In the genomic region with DNA sequence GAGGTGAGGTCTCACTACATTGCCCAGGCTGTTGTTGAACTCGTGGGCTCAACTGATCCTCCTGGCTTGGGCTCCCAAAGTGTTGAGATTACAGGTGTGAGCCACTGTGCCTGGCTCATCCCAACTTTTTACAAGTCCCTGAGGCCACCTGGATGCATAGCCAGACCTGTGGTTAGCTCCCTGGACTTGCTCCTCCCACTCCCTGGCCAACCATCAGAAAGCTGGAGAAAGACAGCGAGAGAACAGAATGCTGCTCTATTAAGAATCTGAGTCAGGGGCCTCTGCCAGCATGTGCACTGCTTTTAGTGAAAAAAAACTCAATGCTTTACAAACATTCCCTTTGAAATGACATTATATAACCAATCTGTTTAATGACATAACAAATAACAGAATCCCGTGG, we compare ENCODE assay signal across 24 cellular contexts.
"Had no signal": no experiment of that assay in that cellular context is flagged by ENCODE, and none has a peak within 500 bp of the region (broad histone marks: within the 10 kb centered on the region; RNA-seq: fewer than 3 reads in every experiment).

No MANE protein-coding gene starts in this region.

- H3K4me3 ChIP-seq: left lung, lower lobe of right lung, ovary, right atrium auricular region, skin epidermis, suprapubic skin, thoracic aorta, tibial artery, upper lobe of right lung had no signal

- H3K27ac Mint-ChIP-seq: progenitor cell of endocrine pancreas; stimulated activated naive CD8-positive, alpha-beta T cell treated with anti-CD3 and anti-CD28 coated beads, Interleukin-15, Interleukin-2, amounts not matched to agents 100 ng/mL and 50 ng/mL, for 24 hours had no signal

- H3K4me1 ChIP-seq: left lung, lower lobe of right lung, right atrium auricular region, upper lobe of right lung had no signal

- H3K36me3 ChIP-seq: ovary, right atrium auricular region, thoracic aorta, upper lobe of right lung had no signal

- H3K27me3 Mint-ChIP-seq: naive thymus-derived CD8-positive, alpha-beta T cell; progenitor cell of endocrine pancreas; stimulated activated naive CD8-positive, alpha-beta T cell treated with anti-CD3 and anti-CD28 coated beads, Interleukin-15, Interleukin-2, amounts not matched to agents 100 ng/mL and 50 ng/mL, for 24 hours had no signal

- H3K4me3 Mint-ChIP-seq: naive thymus-derived CD8-positive, alpha-beta T cell; stimulated activated naive CD8-positive, alpha-beta T cell treated with anti-CD3 and anti-CD28 coated beads, Interleukin-15, Interleukin-2, amounts not matched to agents 100 ng/mL and 50 ng/mL, for 24 hours had no signal

- H3K27ac ChIP-seq: left lung, lower lobe of right lung, ovary, right atrium auricular region, skin epidermis, suprapubic skin, thoracic aorta, tibial artery, upper lobe of right lung had no signal

- H3K9me3 Mint-ChIP-seq: naive thymus-derived CD8-positive, alpha-beta T cell; stimulated activated naive CD8-positive, alpha-beta T cell treated with anti-CD3 and anti-CD28 coated beads, Interleukin-15, Interleukin-2, amounts not matched to agents 100 ng/mL and 50 ng/mL, for 24 hours had no signal

- H3K9me3 ChIP-seq: left lung, lower lobe of right lung, suprapubic skin, thoracic aorta, tibial artery, upper lobe of right lung had no signal

- ATAC-seq: left colon; left lung; lower lobe of right lung; naive thymus-derived CD8-positive, alpha-beta T cell; sciatic nerve; upper lobe of right lung had no signal

- H3K27me3 ChIP-seq: left lung, ovary, right atrium auricular region, suprapubic skin, tibial artery, upper lobe of right lung had no signal

- DNase-seq: hippocampal formation; kidney; left colon; left lung; lower lobe of right lung; mammary epithelial cell; mesenchymal stem cell; naive thymus-derived CD8-positive, alpha-beta T cell; ovary; stimulated activated CD4-positive, alpha-beta T cell treated with anti-CD3 and anti-CD28 coated beads, Interleukin-12 subunit alpha, Interleukin-12 subunit beta, amount 100 ng/mL, for 4 hours; stimulated activated CD4-positive, alpha-beta T cell treated with anti-CD3 and anti-CD28 coated beads, Interleukin-15, amount 100 ng/mL, for 24 hours; stimulated activated CD4-positive, alpha-beta T cell treated with anti-CD3 and anti-CD28 coated beads, Interleukin-2, amount 100 ng/mL, for 24 hours; stimulated activated CD4-positive, alpha-beta T cell treated with anti-CD3 and anti-CD28 coated beads, Interleukin-4, amount 100 ng/mL, for 1 hour; stimulated activated naive CD4-positive, alpha-beta T cell; tibial artery; trophoblast cell; upper lobe of right lung had no signal
